30 cellular contexts compared by ENCODE assay signal in the genomic region with DNA sequence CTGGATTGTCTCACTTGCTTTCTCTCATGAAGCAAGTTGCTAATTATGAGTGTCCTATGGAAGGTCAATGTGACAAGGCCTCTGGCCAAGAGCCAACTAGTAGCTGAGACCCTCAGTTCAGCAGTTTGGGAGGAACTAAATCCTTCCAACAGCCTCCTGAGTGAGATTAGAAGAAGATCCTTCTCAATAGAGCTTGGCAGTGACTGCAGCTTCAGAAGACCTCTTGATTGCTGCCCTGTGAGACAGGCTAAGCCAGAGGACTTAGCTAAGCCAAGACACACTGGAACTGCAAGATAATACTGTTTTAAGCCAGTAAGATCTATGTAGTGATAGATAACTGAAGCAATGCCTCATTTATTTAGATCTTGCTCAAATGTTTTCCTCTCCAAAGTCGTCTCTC.
"Had no signal": no experiment of that assay in that cellular context is flagged by ENCODE, and none has a peak within 500 bp of the region (broad histone marks: within the 10 kb centered on the region; RNA-seq: fewer than 3 reads in every experiment).

No MANE protein-coding gene starts in this region.

- H3K4me1 ChIP-seq: body of pancreas, pancreas, prostate gland, tibial artery had no signal

- FAIRE-seq: endothelial cell of umbilical vein, kidney, pancreas, TTC549 had no signal

- H3K9me3 ChIP-seq: body of pancreas, pancreas, prostate gland, sigmoid colon, suprapubic skin, tibial artery had no signal

- DNase-seq: activated CD4-positive, alpha-beta T cell treated with anti-CD3 and anti-CD28 coated beads for 36 hours; activated CD4-positive, CD25-positive, alpha-beta regulatory T cell; activated CD8-positive, alpha-beta memory T cell treated with anti-CD3 and anti-CD28 coated beads, Interleukin-2, amount 10 ng/mL, durations not matched to agents 7 days and 5 days; activated CD8-positive, alpha-beta T cell treated with anti-CD3 and anti-CD28 coated beads, Interleukin-2, amount 10 ng/mL, durations not matched to agents 7 days and 5 days; activated T-cell treated with anti-CD3 and anti-CD28 coated beads, Interleukin-2, amount 50 U/mL, for 48 hours; anterior cingulate cortex; body of pancreas; effector memory CD8-positive, alpha-beta T cell; head of caudate nucleus; hypothalamus; immature natural killer cell; kidney; left colon; mammary epithelial cell; midbrain; naive thymus-derived CD8-positive, alpha-beta T cell; nucleus accumbens; pancreas; sigmoid colon; stimulated activated CD4-positive, alpha-beta T cell treated with anti-CD3 and anti-CD28 coated beads, Interleukin-15, amount 100 ng/mL, for 24 hours; stimulated activated CD4-positive, alpha-beta T cell treated with anti-CD3 and anti-CD28 coated beads, Interleukin-2, amount 100 ng/mL, for 24 hours; stimulated activated naive B cell treated with anti-CD40 and anti-IgM and Interleukin-4, amounts not matched to agents 10 μg/mL and 1 μg/mL and 100 μg/mL, for 72 hours; T-helper 1 cell; tibial artery had no signal

- H3K27ac ChIP-seq: body of pancreas, coronary artery, pancreas, prostate gland, sigmoid colon, suprapubic skin, tibial artery had no signal

- H3K36me3 ChIP-seq: pancreas, prostate gland, sigmoid colon, suprapubic skin, tibial artery had no signal

- H3K27me3 ChIP-seq: body of pancreas, pancreas, sigmoid colon, suprapubic skin, tibial artery had no signal

- H3K4me3 ChIP-seq: body of pancreas, coronary artery, pancreas, prostate gland, sigmoid colon, suprapubic skin, tibial artery had no signal

- ATAC-seq: activated CD4-positive, alpha-beta T cell treated with anti-CD3 and anti-CD28 coated beads for 36 hours; activated CD8-positive, alpha-beta memory T cell treated with anti-CD3 and anti-CD28 coated beads, Interleukin-2, amount 10 ng/mL, durations not matched to agents 7 days and 5 days; activated CD8-positive, alpha-beta T cell treated with anti-CD3 and anti-CD28 coated beads, Interleukin-2, amount 10 ng/mL, durations not matched to agents 7 days and 5 days; activated naive CD4-positive, alpha-beta T cell treated with anti-CD3 and anti-CD28 coated beads, Interleukin-2, amount 50 U/mL, for 72 hours; body of pancreas; effector memory CD8-positive, alpha-beta T cell; left colon; naive thymus-derived CD8-positive, alpha-beta T cell; pancreas; stimulated activated naive B cell treated with anti-CD40 and anti-IgM and Interleukin-4, amounts not matched to agents 10 μg/mL and 1 μg/mL and 100 μg/mL, for 72 hours had no signal
